1 cellular context compared by ENCODE assay signal in the genomic region with DNA sequence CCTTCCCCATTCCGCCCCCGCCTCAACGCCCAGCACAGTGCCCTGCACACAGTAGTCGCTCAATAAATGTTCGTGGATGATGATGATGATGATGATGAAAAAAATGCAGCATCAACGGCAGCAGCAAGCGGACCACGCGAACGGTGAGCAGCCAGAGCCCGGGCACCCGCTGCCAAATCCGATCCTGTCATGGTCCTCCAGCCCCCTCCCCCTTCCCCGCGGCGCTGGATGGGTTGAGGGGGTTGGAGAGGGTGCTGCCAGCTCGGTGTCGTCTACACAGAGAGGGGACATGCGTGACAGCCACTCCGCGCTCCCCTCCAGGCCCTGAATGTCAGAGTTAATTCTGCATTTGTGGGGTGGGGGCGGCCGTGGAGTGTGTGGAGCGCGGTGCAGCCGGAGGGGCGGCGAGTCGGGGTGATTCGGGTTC.
TF ChIP-seq lines count a peak whose summit lies in the region.

No MANE protein-coding gene starts in this region.

TF ChIP-seq in liver, 16 proteins besides CTCF, POLR2A, EP300 and RAD21 (continued from another document):
- TF ChIP-seq NR2F2 (IDR thresholded peaks at IDR 0.05) (no peak), JUND (IDR thresholded peaks at IDR 0.05) (no peak), GABPA (IDR thresholded peaks at IDR 0.05 in 1 of 2, conservative IDR thresholded peaks at IDR 0.05 in 1 of 2) (no peak), MAX (IDR thresholded peaks at IDR 0.05) (no peak), FOXA2 (IDR thresholded peaks at IDR 0.05) (no peak)
